1 cellular context compared by ENCODE assay signal in genomic region chr1:201394596-201394995, GRCh38.
TF ChIP-seq lines count a peak whose summit lies in the region.

No MANE protein-coding gene starts in this region.

TF ChIP-seq in GM23338, 12 proteins besides CTCF, POLR2A, EP300 and RAD21 (continued from another document):
- TF ChIP-seq ZNF462 (CRISPR knock-in tag; IDR thresholded peaks at IDR 0.05) = no peak
- TF ChIP-seq NANOG (IDR thresholded peaks at IDR 0.05; ENCODE audit: borderline replicate concordance) = no peak
- TF ChIP-seq CREB1 (CRISPR knock-in tag; IDR thresholded peaks at IDR 0.05; ENCODE audit: low read depth) = no peak
- TF ChIP-seq EZH2phosphoT487 (IDR thresholded peaks at IDR 0.05; ENCODE audit: unreplicated experiment) = no peak
